ENCODE assay signal across 20 cellular contexts in genomic region chr18:2629003-2629402, GRCh38. TPM values are rescaled to one million over a fixed set of nuclear protein-coding genes. Genes with fewer than 3 reads are reported as not detected.
DNase-seq lines count a peak whose midpoint lies in the region; ATAC-seq and TF ChIP-seq lines count a peak whose summit lies in the region.
"Had no signal": no experiment of that assay in that cellular context is flagged by ENCODE, and none has a peak within 500 bp of the region (broad histone marks: within the 10 kb centered on the region; RNA-seq: fewer than 3 reads in every experiment).

No MANE protein-coding gene starts in this region.

- CTCF ChIA-PET in CD4-positive, alpha-beta T cell (lab: Charles Lee) = interaction anchor here (1.0 kb wide), 1 partner anchor 9 kb away, joined by 3 read pairs; no protein-coding TSS in a partner anchor
- CTCF ChIA-PET in HEK293 (lab: Yijun Ruan, JAX) = no interaction called here

- DNase-seq in activated naive CD8-positive, alpha-beta T cell treated with anti-CD3 and anti-CD28 coated beads for 36 hours = no peak
- DNase-seq in CD4-positive, alpha-beta T cell = no peak
- DNase-seq in H4 (ENCODE audit: low spot score) (no peak), NCI-H146 (lab: John Stamatoyannopoulos, UW) (no peak)
- DNase-seq: 8988T; ACHN; BE2C; C1 segment of cervical spinal cord; Caco-2; Calu3; CD4-positive, CD25-positive, alpha-beta regulatory T cell; CD8-positive, alpha-beta T cell; DMS79 treated with DMSO at 0.1 percent for 48 hours; GF-D8 had no signal

- no peak for TF ChIP-seq CTCF in CD4-positive, alpha-beta T cell (IDR thresholded peaks at IDR 0.05)
- no peak for TF ChIP-seq CTCF in HEK293 (tag by site-specific recombination; IDR thresholded peaks at IDR 0.05)
- no peak for TF ChIP-seq CTCF in neutrophil (IDR thresholded peaks at IDR 0.05)

- no peak for ATAC-seq in CD4-positive, alpha-beta T cell (ENCODE audit: poor library complexity)
- ATAC-seq in HG03457 (IDR thresholded peaks at IDR 0.05; ENCODE audit: unreplicated experiment) = no peak
- ATAC-seq: CD8-positive, alpha-beta T cell had no signal

- H3K36me3 ChIP-seq in HEK293 (ENCODE audit: control insufficient read depth in 2 of 2, insufficient read depth in 1 of 2, low read length in 2 of 2) = no peaks in the 10 kb centered on the region
- H3K36me3 ChIP-seq in neutrophil = no peaks in the 10 kb centered on the region
- H3K36me3 ChIP-seq: BE2C, BLaER1 had no signal

- no peak overlapping the region for H3K4me3 Mint-ChIP-seq in activated naive CD8-positive, alpha-beta T cell
- H3K4me3 Mint-ChIP-seq in activated naive CD8-positive, alpha-beta T cell treated with anti-CD3 and anti-CD28 coated beads for 36 hours = no peak overlapping the region
- no peak overlapping the region for H3K4me3 Mint-ChIP-seq in CD4-positive, alpha-beta T cell
- H3K4me3 Mint-ChIP-seq: CD14-positive monocyte; CD4-positive, CD25-positive, alpha-beta regulatory T cell; CD8-positive, alpha-beta T cell had no signal

- H3K9me3 ChIP-seq in CD4-positive, alpha-beta T cell (ENCODE audit: control insufficient read depth, low read length) = no peaks in the 10 kb centered on the region
- H3K9me3 ChIP-seq in HEK293 (ENCODE audit: control insufficient read depth, insufficient read depth, low read depth, low read length) (no peaks in the 10 kb centered on the region), neutrophil (no peaks in the 10 kb centered on the region)
- H3K9me3 ChIP-seq: BE2C, BLaER1, Caco-2 had no signal

- H3K4me3 ChIP-seq in HEK293 (ENCODE audit: low read depth, low read length) = no peak overlapping the region
- no peak overlapping the region for H3K4me3 ChIP-seq in neutrophil (ENCODE audit: low read depth in 1 of 2, low read length in 1 of 2)
- H3K4me3 ChIP-seq: BLaER1 had no signal

- peaks cover 13% of the 10 kb centered on the region for H3K36me3 Mint-ChIP-seq in activated naive CD8-positive, alpha-beta T cell
- H3K36me3 Mint-ChIP-seq in activated naive CD8-positive, alpha-beta T cell treated with anti-CD3 and anti-CD28 coated beads for 36 hours = peaks cover 2% of the 10 kb centered on the region
- H3K36me3 Mint-ChIP-seq in CD4-positive, alpha-beta T cell (ENCODE audit: low read depth) = no peaks in the 10 kb centered on the region

- POLR2A ChIA-PET in CD4-positive, alpha-beta T cell (lab: Charles Lee) = no interaction called here
- POLR2A ChIA-PET in HEK293 (lab: Yijun Ruan, JAX) = interaction anchor here (0.7 kb wide), 1 partner anchor 21 kb away, joined by 3 read pairs; no protein-coding TSS in a partner anchor

- peak overlapping the region; percentile 16 for H3K27ac Mint-ChIP-seq in activated naive CD8-positive, alpha-beta T cell
- H3K27ac Mint-ChIP-seq in activated naive CD8-positive, alpha-beta T cell treated with anti-CD3 and anti-CD28 coated beads for 36 hours = no peak overlapping the region
- H3K27ac Mint-ChIP-seq in CD4-positive, alpha-beta T cell = peak overlapping the region; percentile 20
- H3K27ac Mint-ChIP-seq: CD8-positive, alpha-beta T cell had no signal

- intact Hi-C loops in CD4-positive, alpha-beta T cell (cut with DNase I, micrococcal nuclease) = no loop called here

- no peaks in the 10 kb centered on the region for H3K27me3 ChIP-seq in CD4-positive, alpha-beta T cell (ENCODE audit: control insufficient read depth, insufficient read depth, low read length)
- no peaks in the 10 kb centered on the region for H3K27me3 ChIP-seq in neutrophil
- H3K27me3 ChIP-seq: BE2C, BLaER1 had no signal

- peaks cover 3% of the 10 kb centered on the region for H3K9me3 Mint-ChIP-seq in activated naive CD8-positive, alpha-beta T cell (ENCODE audit: low read depth)
- peaks cover 10% of the 10 kb centered on the region for H3K9me3 Mint-ChIP-seq in activated naive CD8-positive, alpha-beta T cell treated with anti-CD3 and anti-CD28 coated beads for 36 hours
- peaks cover 4% of the 10 kb centered on the region for H3K9me3 Mint-ChIP-seq in CD4-positive, alpha-beta T cell

- H3K27ac ChIP-seq in CD4-positive, alpha-beta T cell (ENCODE audit: low read depth, low read length) = no peak overlapping the region
- H3K27ac ChIP-seq in HEK293 (ENCODE audit: extremely low read depth, low read depth, low read length) (no peak overlapping the region), neutrophil (peak overlapping the region; percentile 67)
- H3K27ac ChIP-seq: BLaER1 had no signal

- H3K4me1 ChIP-seq in HEK293 (ENCODE audit: control insufficient read depth, insufficient read depth, low read length) = no peaks in the 10 kb centered on the region
- peaks cover 27 to 34% of the 10 kb centered on the region in 2 experiments for H3K4me1 ChIP-seq in neutrophil (ENCODE audit: control insufficient read depth in 1 of 2, insufficient read depth in 1 of 2, low read depth in 1 of 2, low read length in 1 of 2)
- H3K4me1 ChIP-seq: BE2C, BLaER1, Caco-2 had no signal

- H3K27me3 Mint-ChIP-seq in activated naive CD8-positive, alpha-beta T cell = no peaks in the 10 kb centered on the region
- no peaks in the 10 kb centered on the region for H3K27me3 Mint-ChIP-seq in activated naive CD8-positive, alpha-beta T cell treated with anti-CD3 and anti-CD28 coated beads for 36 hours
- H3K27me3 Mint-ChIP-seq in CD4-positive, alpha-beta T cell = no peaks in the 10 kb centered on the region

- H3K4me1 Mint-ChIP-seq in activated naive CD8-positive, alpha-beta T cell (ENCODE audit: low read depth) = peaks cover 47% of the 10 kb centered on the region
- peaks cover 32% of the 10 kb centered on the region for H3K4me1 Mint-ChIP-seq in activated naive CD8-positive, alpha-beta T cell treated with anti-CD3 and anti-CD28 coated beads for 36 hours
- peaks cover 39% of the 10 kb centered on the region for H3K4me1 Mint-ChIP-seq in CD4-positive, alpha-beta T cell (ENCODE audit: low read depth)

TF ChIP-seq in HEK293, 187 proteins besides CTCF, POLR2A, EP300 and RAD21:
- TF ChIP-seq ZNF19 (tag by site-specific recombination; IDR thresholded peaks at IDR 0.05; ENCODE audit: low read depth) = no peak
- peak; percentile 42; the same call in 1 of the 2 replicates for TF ChIP-seq ATF2 (tag by site-specific recombination; IDR thresholded peaks at IDR 0.05; ENCODE audit: low read depth)

RNA-seq across cellular contexts. Expression of gene SMCHD1, which starts 26.5 kb away (rescaled TPM):
- total RNA-seq in activated naive CD8-positive, alpha-beta T cell treated with anti-CD3 and anti-CD28 coated beads for 36 hours = 10 to 100 TPM; 85.1 to 97.2 TPM
- 100 to 1,000 TPM; 357 to 359 TPM for total RNA-seq in CD4-positive, alpha-beta T cell
- total RNA-seq in H4 (2014; rRNA removed; shearing (Covaris generic)) = 15.2 and 26.6 TPM in 2 replicates

RNA-seq across cellular contexts. Expression of gene NDC80, which starts 57.6 kb away (rescaled TPM):
- total RNA-seq in activated naive CD8-positive, alpha-beta T cell treated with anti-CD3 and anti-CD28 coated beads for 36 hours = 10 to 100 TPM; 81.6 to 89.7 TPM
- total RNA-seq in CD4-positive, alpha-beta T cell = 1 to 10 TPM; 6.3 to 7.5 TPM
- 34.6 and 43.0 TPM in 2 replicates for total RNA-seq in H4 (2014; rRNA removed; shearing (Covaris generic))

RNA-seq across cellular contexts. Expression of gene METTL4, which starts 57.7 kb away (rescaled TPM):
- 10 to 100 TPM; 20.4 to 22.2 TPM for total RNA-seq in activated naive CD8-positive, alpha-beta T cell treated with anti-CD3 and anti-CD28 coated beads for 36 hours
- 10 to 100 TPM in 1 of 2 experiments, 1 to 10 TPM in 1; 6.5 to 10.4 TPM for total RNA-seq in CD4-positive, alpha-beta T cell
- 6.9 and 9.7 TPM in 2 replicates for total RNA-seq in H4 (2014; rRNA removed; shearing (Covaris generic))
